18 cellular contexts compared by ENCODE assay signal in genomic region chr20:17985388-17986018, GRCh38.
"Had no signal": no experiment of that assay in that cellular context is flagged by ENCODE, and none has a peak within 500 bp of the region (broad histone marks: within the 10 kb centered on the region; RNA-seq: fewer than 3 reads in every experiment).

No MANE protein-coding gene starts in this region.

- H3K4me3 ChIP-seq: ascending aorta, breast epithelium, dorsolateral prefrontal cortex, lung, ovary, tibial artery had no signal

- H3K27me3 ChIP-seq: ascending aorta, breast epithelium, dorsolateral prefrontal cortex, ovary, tibial artery had no signal

- H3K36me3 ChIP-seq: breast epithelium, ovary had no signal

- ATAC-seq: activated T-helper 17 cell treated with anti-CD3 and anti-CD28 coated beads, Interleukin-2, amount 50 U/mL, for 72 hours had no signal

- H3K4me1 ChIP-seq: ascending aorta, breast epithelium, tibial artery had no signal

- H3K9me3 ChIP-seq: ascending aorta, breast epithelium, ovary, tibial artery had no signal

- DNase-seq: activated CD4-positive, alpha-beta T cell treated with anti-CD3 and anti-CD28 coated beads, Interleukin-2, amount 10 ng/mL, durations not matched to agents 7 days and 5 days; activated naive CD4-positive, alpha-beta T cell treated with anti-CD3 and anti-CD28 coated beads for 36 hours; activated T-cell treated with anti-CD3 and anti-CD28 coated beads for 4 hours; dorsolateral prefrontal cortex; endodermal cell; erythroblast; hypothalamus; midbrain; naive B cell; ovary; stimulated activated CD4-positive, alpha-beta T cell treated with anti-CD3 and anti-CD28 coated beads, Interleukin-2, amount 100 ng/mL, for 48 hours; stimulated activated naive CD4-positive, alpha-beta T cell; SW 1271; tibial artery had no signal

- H3K27ac ChIP-seq: ascending aorta, breast epithelium, dorsolateral prefrontal cortex, ovary, tibial artery had no signal
